Comparison of ENCODE assay signal across 30 cellular contexts in the genomic region with DNA sequence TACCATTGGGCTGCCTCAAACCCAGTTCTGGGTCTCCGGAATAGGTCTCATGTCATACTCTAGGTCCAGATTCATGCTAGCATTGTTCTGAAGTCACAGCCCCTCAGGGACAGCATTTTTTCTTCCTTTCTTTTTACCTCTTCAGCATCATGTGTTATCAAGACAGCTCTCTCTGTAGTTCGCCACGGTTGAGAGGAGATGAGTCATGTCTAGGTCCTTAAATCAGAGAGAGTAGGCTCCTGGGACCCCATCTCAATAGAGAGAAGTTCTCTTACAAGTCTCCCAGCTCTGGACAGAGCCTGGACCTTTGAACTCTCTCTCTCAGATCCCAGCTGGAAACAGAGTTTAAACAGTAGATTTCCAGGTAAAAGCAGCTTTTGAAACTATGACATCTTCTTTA.
DNase-seq lines count a peak whose midpoint lies in the region; ATAC-seq and TF ChIP-seq lines count a peak whose summit lies in the region.
"Had no signal": no experiment of that assay in that cellular context is flagged by ENCODE, and none has a peak within 500 bp of the region (broad histone marks: within the 10 kb centered on the region; RNA-seq: fewer than 3 reads in every experiment).

No MANE protein-coding gene starts in this region.

- no peak for ATAC-seq in GM21390 (IDR thresholded peaks at IDR 0.05; ENCODE audit: unreplicated experiment)
- ATAC-seq: activated T-cell treated with anti-CD3 and anti-CD28 coated beads, Interleukin-2, amount 50 U/mL, for 4 hours; body of pancreas; naive thymus-derived CD8-positive, alpha-beta T cell; psoas muscle; WTC11 had no signal

- TF ChIP-seq CTCF in GM12865 (IDR thresholded peaks at IDR 0.05; ENCODE audit: insufficient read depth, low read depth, low read length, missing control alignments): no peak

- DNase-seq in GM12865 (ENCODE audit: low read depth) (peak; percentile 8), NCI-H69 (lab: John Stamatoyannopoulos, UW) (peak; percentile 66), kidney tubule cell (ENCODE audit: low spot score) (peak; percentile 25), SHP77 (lab: John Stamatoyannopoulos, UW) (no peak)
- DNase-seq in activated CD4-positive, alpha-beta T cell treated with anti-CD3 and anti-CD28 coated beads, Interleukin-2, amount 50 U/mL, for 48 hours: no peak
- DNase-seq in activated CD4-positive, CD25-positive, alpha-beta regulatory T cell treated with anti-CD3 and anti-CD28 coated beads, Interleukin-2, amount 50 U/mL, for 72 hours: no peak
- DNase-seq: activated CD4-positive, alpha-beta T cell treated with anti-CD3 and anti-CD28 coated beads, Interleukin-2, amount 50 U/mL, for 1 hour; activated T-cell treated with anti-CD3 and anti-CD28 coated beads, Interleukin-2, amount 50 U/mL, for 4 hours; body of pancreas; cerebellar nuclear complex; dermis blood vessel endothelial cell; endodermal cell; foreskin fibroblast; head of caudate nucleus; islet precursor cell; naive thymus-derived CD8-positive, alpha-beta T cell; NCI-H1436; NCI-H774; occipital lobe; psoas muscle; sigmoid colon; SJCRH30; stimulated activated CD4-positive, alpha-beta T cell treated with anti-CD3 and anti-CD28 coated beads, Interleukin-12 subunit alpha, Interleukin-12 subunit beta, amount 100 ng/mL, for 4 hours; stimulated activated CD4-positive, alpha-beta T cell treated with anti-CD3 and anti-CD28 coated beads, Interleukin-2, amount 100 ng/mL, for 48 hours; T1000; transverse colon had no signal

- no peak overlapping the region for H3K4me3 ChIP-seq in GM12865 (ENCODE audit: low read depth, low read length)
- H3K4me3 ChIP-seq: body of pancreas, esophagus muscularis mucosa, HAP-1, psoas muscle, sigmoid colon, SJCRH30, transverse colon had no signal

Comparison
In these comparisons a context has a peak if more than half of its experiments do, and no peak if none do; other contexts are left out.
1. DNase-seq: peak in GM12865 (single experiment), NCI-H69 (single experiment) and kidney tubule cell (single experiment); none in activated CD4-positive, alpha-beta T cell treated with anti-CD3 and anti-CD28 coated beads, Interleukin-2, amount 50 U/mL, for 48 hours (0 of 2), activated CD4-positive, CD25-positive, alpha-beta regulatory T cell treated with anti-CD3 and anti-CD28 coated beads, Interleukin-2, amount 50 U/mL, for 72 hours (single experiment) and SHP77 (0 of 2).